Comparison of ENCODE assay signal across 17 cellular contexts in the genomic region with DNA sequence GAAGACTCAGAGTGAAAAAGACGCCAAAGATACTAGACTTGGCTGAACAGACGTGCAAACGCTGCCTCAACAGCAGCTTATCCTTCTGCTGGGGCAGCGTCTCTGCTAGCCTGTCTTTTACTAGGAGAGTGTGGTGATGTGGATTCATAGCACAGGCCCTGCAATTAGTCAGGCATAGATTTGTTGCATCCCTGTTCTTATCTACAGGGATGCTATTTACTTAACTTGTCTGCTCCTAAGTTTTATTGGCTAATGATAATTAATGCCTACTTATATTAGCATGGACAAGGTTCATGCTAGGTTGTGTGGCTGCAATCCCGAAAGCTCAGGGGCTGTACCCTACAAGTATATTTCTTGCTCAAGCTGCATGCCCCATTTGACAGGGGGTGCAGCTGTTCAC.
"Had no signal": no experiment of that assay in that cellular context is flagged by ENCODE, and none has a peak within 500 bp of the region (broad histone marks: within the 10 kb centered on the region; RNA-seq: fewer than 3 reads in every experiment).

No MANE protein-coding gene starts in this region.

- H3K36me3 ChIP-seq: esophagus squamous epithelium, gastroesophageal sphincter, left ventricle myocardium inferior, neutrophil, right atrium auricular region, suprapubic skin, thyroid gland, upper lobe of left lung, uterus had no signal

- ATAC-seq: gastroesophageal sphincter; natural killer cell treated with Interleukin-12 subunit alpha and Interleukin-12 subunit beta and Interleukin-15 and Interleukin-18, amount 100 ng/mL, for 72 hours; stimulated activated memory B cell treated with anti-CD40 and anti-IgM and Interleukin-4, amounts not matched to agents 10 μg/mL and 1 μg/mL and 100 μg/mL, for 72 hours had no signal

- H3K4me1 ChIP-seq: esophagus squamous epithelium, gastroesophageal sphincter, left ventricle myocardium inferior, right atrium auricular region, suprapubic skin, thyroid gland, upper lobe of left lung, uterus had no signal

- H3K9me3 ChIP-seq: esophagus squamous epithelium, gastroesophageal sphincter, left ventricle myocardium inferior, neutrophil, right atrium auricular region, suprapubic skin, thyroid gland, upper lobe of left lung, uterus had no signal

- H3K27me3 ChIP-seq: esophagus squamous epithelium, gastroesophageal sphincter, neutrophil, right atrium auricular region, suprapubic skin, thyroid gland, upper lobe of left lung, uterus had no signal

- DNase-seq: esophagus squamous epithelium; foreskin fibroblast; glutamatergic neuron; immature natural killer cell; left ventricle myocardium inferior; mesenchymal stem cell; stimulated activated CD4-positive, alpha-beta T cell treated with anti-CD3 and anti-CD28 coated beads, Interleukin-4, amount 100 ng/mL, for 24 hours; thyroid gland; upper lobe of left lung; uterus had no signal

- H3K27ac ChIP-seq: esophagus squamous epithelium, gastroesophageal sphincter, left ventricle myocardium inferior, neutrophil, right atrium auricular region, suprapubic skin, thyroid gland, upper lobe of left lung, uterus had no signal

- H3K4me3 ChIP-seq: esophagus squamous epithelium, gastroesophageal sphincter, left ventricle myocardium inferior, lung, right atrium auricular region, suprapubic skin, thyroid gland, upper lobe of left lung, uterus had no signal
